ENCODE assay signal across 21 cellular contexts in genomic region chr18:6961331-6961730, GRCh38.
DNase-seq lines count a peak whose midpoint lies in the region; ATAC-seq and TF ChIP-seq lines count a peak whose summit lies in the region.
"Had no signal": no experiment of that assay in that cellular context is flagged by ENCODE, and none has a peak within 500 bp of the region (broad histone marks: within the 10 kb centered on the region; RNA-seq: fewer than 3 reads in every experiment).

No MANE protein-coding gene starts in this region.

- WGBS in mesodermal cell (ENCODE audit: insufficient coverage in 2 of 2), 2 experiments, result 93 to 97% methylated on average over 7 to 9 of the region's 9 CpGs

- no peaks in the 10 kb centered on the region for H4K20me1 ChIP-seq in PC-3 (ENCODE audit: low read length)
- H4K20me1 ChIP-seq: BLaER1 had no signal

- ATAC-seq in PC-3 (no peak), HG03520 (IDR thresholded peaks at IDR 0.05; ENCODE audit: unreplicated experiment) (no peak)
- ATAC-seq: A549, GM12878 had no signal

- H3K4me1 ChIP-seq in PC-3 (ENCODE audit: insufficient read depth, low read length) (peaks cover 17% of the 10 kb centered on the region), mesodermal cell (ENCODE audit: control insufficient read depth, insufficient read depth, low read length, poor library complexity, severe bottlenecking) (peaks cover 9% of the 10 kb centered on the region)
- H3K4me1 ChIP-seq: A549, BLaER1 had no signal

- POLR2A ChIA-PET in PC-3 (lab: Charles Lee; ENCODE audit: unreplicated experiment), result no interaction called here

- H3K36me3 ChIP-seq in PC-3 (ENCODE audit: low read depth, low read length) (no peaks in the 10 kb centered on the region), mesodermal cell (ENCODE audit: control insufficient read depth, insufficient read depth, low read length) (peaks cover 7% of the 10 kb centered on the region)
- H3K36me3 ChIP-seq: BLaER1 had no signal

- no TSS peak for BruUV-seq in PC-3 (replicated peaks; lab: Mats Ljungman, UMichigan)

- CTCF ChIA-PET in PC-3 (lab: Charles Lee), result interaction anchor here (0.8 kb wide), 1 partner anchor 34 kb away, joined by 3 read pairs; no protein-coding TSS in a partner anchor

- no peak overlapping the region for H2AFZ ChIP-seq in PC-3 (ENCODE audit: low read length)
- H2AFZ ChIP-seq: PC-9 had no signal

- H3F3A ChIP-seq in PC-3 (ENCODE audit: low read length, unreplicated experiment), result no peaks in the 10 kb centered on the region

- H3K9me2 ChIP-seq in PC-3 (replicated peaks; ENCODE audit: low read length), result no peaks in the 10 kb centered on the region

- H3K27ac ChIP-seq in PC-3 (ENCODE audit: low read length), result peak overlapping the region; percentile 62
- H3K27ac ChIP-seq in mesodermal cell (ENCODE audit: low read depth, low read length, severe bottlenecking), result peak overlapping the region; percentile 70
- H3K27ac ChIP-seq: A549, BLaER1, HL-60, PC-9, RWPE1 had no signal

- no peak for TF ChIP-seq CTCF in PC-3 (conservative IDR thresholded peaks at IDR 0.05; ENCODE audit: low read depth, low read length)
- no peak for TF ChIP-seq CTCF in chondrocyte (IDR thresholded peaks at IDR 0.05)

- H3K36me3 Mint-ChIP-seq in chondrocyte (ENCODE audit: low read depth), result no peaks in the 10 kb centered on the region
- H3K36me3 Mint-ChIP-seq in activated T-helper 2 cell treated with anti-CD3 and anti-CD28 coated beads, Interferon-gamma antibody, Interleukin-2, Interleukin-4, amounts not matched to agents 10 μg/mL and 5 μg/mL and 100 μg/mL, durations not matched to agents 14 hours and 24 hours and 36 hours (ENCODE audit: low read depth), result no peaks in the 10 kb centered on the region
- H3K36me3 Mint-ChIP-seq: CD4-positive, alpha-beta memory T cell had no signal

- H3K4me3 Mint-ChIP-seq in chondrocyte (ENCODE audit: unreplicated experiment), result no peak overlapping the region
- H3K4me3 Mint-ChIP-seq in activated T-helper 2 cell treated with anti-CD3 and anti-CD28 coated beads, Interferon-gamma antibody, Interleukin-2, Interleukin-4, amounts not matched to agents 10 μg/mL and 5 μg/mL and 100 μg/mL, durations not matched to agents 14 hours and 24 hours and 36 hours (ENCODE audit: low read depth), result no peak overlapping the region
- H3K4me3 Mint-ChIP-seq: CD4-positive, alpha-beta memory T cell had no signal

- no peaks in the 10 kb centered on the region for H3K27me3 Mint-ChIP-seq in chondrocyte (ENCODE audit: low read depth)
- H3K27me3 Mint-ChIP-seq in activated T-helper 2 cell treated with anti-CD3 and anti-CD28 coated beads, Interferon-gamma antibody, Interleukin-2, Interleukin-4, amounts not matched to agents 10 μg/mL and 5 μg/mL and 100 μg/mL, durations not matched to agents 14 hours and 24 hours and 36 hours (ENCODE audit: low read depth), result no peaks in the 10 kb centered on the region
- H3K27me3 Mint-ChIP-seq: CD4-positive, alpha-beta memory T cell had no signal

- no peak overlapping the region for H3K9ac ChIP-seq in PC-3 (ENCODE audit: low read length)
- H3K9ac ChIP-seq: BLaER1 had no signal

- no peak overlapping the region for H3K4me2 ChIP-seq in PC-3 (ENCODE audit: low read length)
- H3K4me2 ChIP-seq: A549, BLaER1, PC-9 had no signal

- peaks cover 24% of the 10 kb centered on the region for H3K4me1 Mint-ChIP-seq in chondrocyte (ENCODE audit: low read depth)
- H3K4me1 Mint-ChIP-seq in activated T-helper 2 cell treated with anti-CD3 and anti-CD28 coated beads, Interferon-gamma antibody, Interleukin-2, Interleukin-4, amounts not matched to agents 10 μg/mL and 5 μg/mL and 100 μg/mL, durations not matched to agents 14 hours and 24 hours and 36 hours (ENCODE audit: low read depth), result no peaks in the 10 kb centered on the region
- H3K4me1 Mint-ChIP-seq: CD4-positive, alpha-beta memory T cell had no signal

- intact Hi-C loops in PC-3 (cut with micrococcal nuclease), result no loop called here
- intact Hi-C loops in activated T-helper 2 cell treated with anti-CD3 and anti-CD28 coated beads, Interferon-gamma antibody, Interleukin-2, Interleukin-4, amounts not matched to agents 10 μg/mL and 5 μg/mL and 100 μg/mL, durations not matched to agents 14 hours and 24 hours and 36 hours (cut with micrococcal nuclease), result no loop called here

- peaks cover 57% of the 10 kb centered on the region for H3K27me3 ChIP-seq in PC-3 (ENCODE audit: low read length)
- H3K27me3 ChIP-seq: BLaER1 had no signal

- peaks cover 8% of the 10 kb centered on the region for H3K9me3 Mint-ChIP-seq in chondrocyte (ENCODE audit: low read depth)
- peaks cover 14% of the 10 kb centered on the region for H3K9me3 Mint-ChIP-seq in activated T-helper 2 cell treated with anti-CD3 and anti-CD28 coated beads, Interferon-gamma antibody, Interleukin-2, Interleukin-4, amounts not matched to agents 10 μg/mL and 5 μg/mL and 100 μg/mL, durations not matched to agents 14 hours and 24 hours and 36 hours

- H3K27ac Mint-ChIP-seq in chondrocyte (ENCODE audit: unreplicated experiment), result peak overlapping the region; percentile 54
- H3K27ac Mint-ChIP-seq in activated T-helper 2 cell treated with anti-CD3 and anti-CD28 coated beads, Interferon-gamma antibody, Interleukin-2, Interleukin-4, amounts not matched to agents 10 μg/mL and 5 μg/mL and 100 μg/mL, durations not matched to agents 14 hours and 24 hours and 36 hours, result no peak overlapping the region
- H3K27ac Mint-ChIP-seq: CD4-positive, alpha-beta memory T cell had no signal

- H3K4me3 ChIP-seq in PC-3 (ENCODE audit: low read length) (no peak overlapping the region), mesodermal cell (ENCODE audit: extremely low read depth, insufficient read depth, low read length, poor library complexity, severe bottlenecking) (no peak overlapping the region)
- H3K4me3 ChIP-seq: A549, BLaER1, GM12878, PC-9 had no signal

- H3K9me3 ChIP-seq in PC-3 (ENCODE audit: low read length) (no peaks in the 10 kb centered on the region), mesodermal cell (ENCODE audit: control insufficient read depth, low read length) (no peaks in the 10 kb centered on the region)
- H3K9me3 ChIP-seq: A549, BLaER1 had no signal

- no peaks in the 10 kb centered on the region for H3K79me2 ChIP-seq in PC-3 (ENCODE audit: low read length)

- DNase-seq in ELR (ENCODE audit: low read depth) (peak; percentile 22), PC-3 (peak; percentile 18), chondrocyte (ENCODE audit: low spot score) (no peak), NCI-H1930 (lab: John Stamatoyannopoulos, UW) (no peak), glomerular visceral epithelial cell (ENCODE audit: extremely low spot score) (no peak)
- DNase-seq in activated T-helper 2 cell treated with anti-CD3 and anti-CD28 coated beads, Interferon-gamma antibody, Interleukin-2, Interleukin-4, amounts not matched to agents 10 μg/mL and 5 μg/mL and 100 μg/mL, durations not matched to agents 14 hours and 24 hours and 36 hours (ENCODE audit: low spot score), result no peak
- DNase-seq: CD4-positive, alpha-beta memory T cell; DMS153; GOT3; NCI-H1105 treated with DMSO at 0.1 percent for 48 hours; NCI-H1694; NCI-H2227 treated with DMSO at 0.1 percent for 48 hours; NCI-H524 treated with DMSO at 0.1 percent for 48 hours; PC-9 had no signal

Comparison
In these comparisons a context has a peak if more than half of its experiments do, and no peak if none do; other contexts are left out.
1. DNase-seq: peak in ELR (single experiment) and PC-3 (single experiment); none in chondrocyte (single experiment), NCI-H1930 (0 of 2), glomerular visceral epithelial cell (single experiment) and activated T-helper 2 cell treated with anti-CD3 and anti-CD28 coated beads, Interferon-gamma antibody, Interleukin-2, Interleukin-4, amounts not matched to agents 10 μg/mL and 5 μg/mL and 100 μg/mL, durations not matched to agents 14 hours and 24 hours and 36 hours (single experiment).